In genomic region chr3:66344846-66345578, GRCh38 we compare ENCODE assay signal across 22 cellular contexts.
DNase-seq lines count a peak whose midpoint lies in the region; ATAC-seq and TF ChIP-seq lines count a peak whose summit lies in the region.
"Had no signal": no experiment of that assay in that cellular context is flagged by ENCODE, and none has a peak within 500 bp of the region (broad histone marks: within the 10 kb centered on the region; RNA-seq: fewer than 3 reads in every experiment).

No MANE protein-coding gene starts in this region.

- H3K27me3 ChIP-seq in Loucy (ENCODE audit: insufficient read depth, low read length, poor library complexity, severe bottlenecking) (no peaks in the 10 kb centered on the region), colonic mucosa (no peaks in the 10 kb centered on the region), ovary (no peaks in the 10 kb centered on the region), stomach (no peaks in the 10 kb centered on the region)
- H3K27me3 ChIP-seq: MG63 had no signal

- ATAC-seq in GM18861 (IDR thresholded peaks at IDR 0.05; ENCODE audit: unreplicated experiment), result no peak
- ATAC-seq: psoas muscle had no signal

- peak; percentile 2 for DNase-seq in SIG-M5 treated with dmso at 0.1 percent for 504 hours (lab: John Stamatoyannopoulos, UW; ENCODE audit: unreplicated experiment)
- no peak for DNase-seq in SIG-M5 (lab: John Stamatoyannopoulos, UW)
- DNase-seq in colonic mucosa, result peak; percentile 34
- DNase-seq in neural crest cell (ENCODE audit: low read depth, low spot score), result no peak
- DNase-seq in ovary, result no peak
- no peak for DNase-seq in stomach
- DNase-seq: 8988T; activated CD4-positive, alpha-beta T cell treated with anti-CD3 and anti-CD28 coated beads, Interleukin-2, amount 50 U/mL, for 48 hours; activated T-cell treated with anti-CD3 and anti-CD28 coated beads, Interleukin-2, amount 50 U/mL, for 24 hours; DMS53; GOT3; mammary epithelial cell; MG63; NCI-H2029; NCI-H446 treated with DMSO at 0.1 percent for 48 hours; WERI-Rb-1 had no signal

- H3K4me3 ChIP-seq in Loucy (ENCODE audit: low read length, poor library complexity, severe bottlenecking), result peak overlapping the region; percentile 15
- no peak overlapping the region for H3K4me3 ChIP-seq in colonic mucosa
- no peak overlapping the region for H3K4me3 ChIP-seq in ovary
- H3K4me3 ChIP-seq in stomach, result no peak overlapping the region
- H3K4me3 ChIP-seq: MG63, psoas muscle had no signal

- no peak overlapping the region for H3K4me3 Mint-ChIP-seq in neural crest cell
- H3K4me3 Mint-ChIP-seq: activated naive CD8-positive, alpha-beta T cell; activated T-cell treated with anti-CD3 and anti-CD28 coated beads, Interleukin-2, amount 50 U/mL, for 24 hours; dendritic cell treated with granulocyte-macrophage colony-stimulating factor and Interleukin-4, amounts not matched to agents 40 ng/mL and 50 ng/mL, for 4 days; nephron had no signal

- H3K4me1 ChIP-seq in Loucy (ENCODE audit: insufficient read depth, low read length, poor library complexity, severe bottlenecking) (peaks cover 30% of the 10 kb centered on the region), colonic mucosa (no peaks in the 10 kb centered on the region), ovary (ENCODE audit: insufficient read depth) (no peaks in the 10 kb centered on the region), stomach (peaks cover 0 to 12% (median 6%) of the 10 kb centered on the region in 4 donors)

- H2AFZ ChIP-seq in Loucy (ENCODE audit: low read length), result 0 out of 2 replicates have a peak overlapping the region, but pooled peaks have one; percentile 8

- H4K20me1 ChIP-seq in Loucy (ENCODE audit: insufficient read depth, low read length, poor library complexity, severe bottlenecking), result no peaks in the 10 kb centered on the region

- H3F3A ChIP-seq in Loucy (ENCODE audit: low read depth), result no peaks in the 10 kb centered on the region

- peaks cover 5% of the 10 kb centered on the region for H3K79me2 ChIP-seq in Loucy (ENCODE audit: insufficient read depth, low read length)

- no peak for TF ChIP-seq EP300 in ovary (IDR thresholded peaks at IDR 0.05)
- TF ChIP-seq EP300 in stomach (IDR thresholded peaks at IDR 0.05), result no peak

- H3K36me3 ChIP-seq in Loucy (ENCODE audit: insufficient read depth, low read length) (peaks cover 7% of the 10 kb centered on the region), colonic mucosa (no peaks in the 10 kb centered on the region), ovary (no peaks in the 10 kb centered on the region), stomach (peaks cover 0 to 13% (median 12%) of the 10 kb centered on the region in 4 donors)
- H3K36me3 ChIP-seq: MG63, WERI-Rb-1 had no signal

- H3K36me3 Mint-ChIP-seq in neural crest cell (ENCODE audit: low read depth), result peaks cover 14% of the 10 kb centered on the region

- peak overlapping the region; percentile 30 for H3K27ac Mint-ChIP-seq in neural crest cell (ENCODE audit: unreplicated experiment)
- H3K27ac Mint-ChIP-seq: activated naive CD8-positive, alpha-beta T cell; activated T-cell treated with anti-CD3 and anti-CD28 coated beads, Interleukin-2, amount 50 U/mL, for 24 hours; dendritic cell treated with granulocyte-macrophage colony-stimulating factor and Interleukin-4, amounts not matched to agents 40 ng/mL and 50 ng/mL, for 4 days had no signal

- peak overlapping the region; percentile 56 for H3K9ac ChIP-seq in Loucy (ENCODE audit: low read depth, low read length, poor library complexity, severe bottlenecking)
- H3K9ac ChIP-seq in colonic mucosa (ENCODE audit: low read depth in 2 of 2, low read length in 2 of 2), result no peak overlapping the region

- TF ChIP-seq CTCF in Loucy (conservative IDR thresholded peaks at IDR 0.05; ENCODE audit: low read length), result no peak
- no peak for TF ChIP-seq CTCF in colonic mucosa (IDR thresholded peaks at IDR 0.05)
- no peak for TF ChIP-seq CTCF in neural crest cell (conservative IDR thresholded peaks at IDR 0.05)
- no peak for TF ChIP-seq CTCF in ovary (IDR thresholded peaks at IDR 0.05)
- no peak for TF ChIP-seq CTCF in stomach (IDR thresholded peaks at IDR 0.05)

- 90 to 95% (median 92%) methylated on average over 8 of the region's 8 CpGs for WGBS in ovary, 3 donors
- 64 to 75% (median 69%) methylated on average over 8 of the region's 8 CpGs for WGBS in stomach, 5 donors

- no peaks in the 10 kb centered on the region for H3K27me3 Mint-ChIP-seq in neural crest cell (ENCODE audit: low read depth)
- H3K27me3 Mint-ChIP-seq: activated naive CD8-positive, alpha-beta T cell; activated T-cell treated with anti-CD3 and anti-CD28 coated beads, Interleukin-2, amount 50 U/mL, for 24 hours; dendritic cell treated with granulocyte-macrophage colony-stimulating factor and Interleukin-4, amounts not matched to agents 40 ng/mL and 50 ng/mL, for 4 days had no signal

- H3K4me2 ChIP-seq in Loucy (ENCODE audit: low read depth, low read length, poor library complexity, severe bottlenecking), result peak overlapping the region; percentile 55

- intact Hi-C loops in colonic mucosa (cut with DNase I), result no loop called here
- intact Hi-C loops in ovary (cut with DNase I), result no loop called here
- intact Hi-C loops in stomach (cut with DNase I; ENCODE audit: low total_unique reads), result no loop called here

- H3K9me3 Mint-ChIP-seq in neural crest cell, result peaks cover 11% of the 10 kb centered on the region
- H3K9me3 Mint-ChIP-seq: dendritic cell treated with granulocyte-macrophage colony-stimulating factor and Interleukin-4, amounts not matched to agents 40 ng/mL and 50 ng/mL, for 4 days had no signal

- H3K9me3 ChIP-seq in Loucy (ENCODE audit: insufficient read depth, low read depth, low read length), result no peaks in the 10 kb centered on the region
- no peaks in the 10 kb centered on the region for H3K9me3 ChIP-seq in colonic mucosa
- H3K9me3 ChIP-seq in ovary, result no peaks in the 10 kb centered on the region
- H3K9me3 ChIP-seq in stomach, result no peaks in the 10 kb centered on the region
- H3K9me3 ChIP-seq: MG63, psoas muscle had no signal

- peaks cover 28% of the 10 kb centered on the region for H3K4me1 Mint-ChIP-seq in neural crest cell

- no peaks in the 10 kb centered on the region for H3K9me2 ChIP-seq in Loucy (replicated peaks; ENCODE audit: low read depth, low read length)

- no peak for TF ChIP-seq POLR2A in ovary (IDR thresholded peaks at IDR 0.05)
- TF ChIP-seq POLR2A in stomach (IDR thresholded peaks at IDR 0.05), result no peak

- H3K27ac ChIP-seq in colonic mucosa (peak overlapping the region; percentile 24), ovary (no peak overlapping the region), stomach (no peak overlapping the region)
- H3K27ac ChIP-seq: psoas muscle, WERI-Rb-1 had no signal

Comparison
In these comparisons a context has a peak if more than half of its experiments do, and no peak if none do; other contexts are left out.
1. DNase-seq: peak in SIG-M5 treated with dmso at 0.1 percent for 504 hours (single experiment) and colonic mucosa (single experiment); none in SIG-M5 (single experiment), neural crest cell (single experiment), ovary (0 of 5) and stomach (single experiment).